ENCODE assay signal across 19 cellular contexts in the genomic region with DNA sequence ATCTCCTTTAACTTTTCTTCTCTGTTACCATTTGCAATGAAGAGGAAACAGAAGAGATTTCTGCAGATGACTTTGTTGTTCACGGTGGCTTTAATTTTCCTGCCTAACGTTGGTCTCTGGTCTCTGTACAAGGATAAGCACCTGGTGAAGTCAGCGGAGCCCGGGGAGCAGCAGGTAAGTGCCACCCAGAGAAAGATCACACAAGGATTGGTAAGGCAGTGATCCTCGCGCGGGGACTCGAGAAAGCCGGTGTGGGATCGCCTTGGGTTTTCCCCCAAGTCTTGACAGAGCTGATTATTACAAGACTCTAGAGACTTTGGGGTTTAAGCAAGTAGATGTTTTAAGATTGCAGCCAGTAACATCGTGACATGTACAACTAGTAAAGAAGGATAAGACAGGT. TPM values are rescaled to one million over a fixed set of nuclear protein-coding genes. Genes with fewer than 3 reads are reported as not detected.
DNase-seq lines count a peak whose midpoint lies in the region; ATAC-seq, FAIRE-seq and TF ChIP-seq lines count a peak whose summit lies in the region.
"Had no signal": no experiment of that assay in that cellular context is flagged by ENCODE, and none has a peak within 500 bp of the region (broad histone marks: within the 10 kb centered on the region; RNA-seq: fewer than 3 reads in every experiment).

No MANE protein-coding gene starts in this region.

- H2AK5ac ChIP-seq in neuronal stem cell (ENCODE audit: low read depth, low read length) = no peak overlapping the region

- no peak for TF ChIP-seq POLR2A in A549 (IDR thresholded peaks at IDR 0.05; ENCODE audit: low read length)

- H2AFZ ChIP-seq in OCI-LY3 (ENCODE audit: low read depth, low read length) = no peak overlapping the region
- H2AFZ ChIP-seq in neuronal stem cell (ENCODE audit: low read length) = peak overlapping the region; percentile 97
- H2AFZ ChIP-seq in osteoblast (ENCODE audit: low read length) = no peak overlapping the region

- 11% methylated on average over 10 of the region's 11 CpGs for WGBS in A549 (ENCODE audit: missing lambda C conversion rate)
- no CpG with 5 or more reads among the region's 11 CpGs for WGBS in neuronal stem cell (ENCODE audit: extremely low coverage in 2 of 2, insufficient read length in 2 of 2, insufficient replicate concordance in 1 of 2), 2 donors

- POLR2A ChIA-PET in A549 (lab: Yijun Ruan, JAX) = no interaction called here

- H2BK15ac ChIP-seq in neuronal stem cell (ENCODE audit: low read length) = no peak overlapping the region

- H2BK5ac ChIP-seq in neuronal stem cell (ENCODE audit: low read length) = no peak overlapping the region

- TF ChIP-seq CTCF in A549 (IDR thresholded peaks at IDR 0.05) (no peak), OCI-LY3 (IDR thresholded peaks at IDR 0.05; ENCODE audit: low read depth, low read length) (no peak), osteoblast (IDR thresholded peaks at IDR 0.05; ENCODE audit: extremely low read depth, low read depth, low read length) (no peak)

- H3K27me3 ChIP-seq in OCI-LY3 (ENCODE audit: low read depth, low read length) (no peaks in the 10 kb centered on the region), iPS-20b (ENCODE audit: insufficient read depth, low read length) (peaks cover 50% of the 10 kb centered on the region), neuronal stem cell (ENCODE audit: control insufficient read depth in 3 of 3, insufficient read depth in 3 of 3, low read depth in 1 of 3, low read length in 3 of 3) (peaks cover 3 to 43% (median 32%) of the 10 kb centered on the region in 3 experiments), osteoblast (ENCODE audit: insufficient read depth, low read length) (no peaks in the 10 kb centered on the region)

- H4K20me1 ChIP-seq in OCI-LY3 (ENCODE audit: insufficient read depth, low read length) = no peaks in the 10 kb centered on the region
- no peaks in the 10 kb centered on the region for H4K20me1 ChIP-seq in osteoblast (ENCODE audit: insufficient read depth, low read length)

- no peak for ATAC-seq in A549
- ATAC-seq in HG03280 (IDR thresholded peaks at IDR 0.05; ENCODE audit: unreplicated experiment) = no peak

- H3K9ac ChIP-seq in OCI-LY3 (ENCODE audit: low read length) = no peak overlapping the region
- no peak overlapping the region for H3K9ac ChIP-seq in iPS-20b (ENCODE audit: low read depth, low read length)
- no peak overlapping the region for H3K9ac ChIP-seq in neuronal stem cell (ENCODE audit: low read depth, low read length, poor library complexity)

- FAIRE-seq in A549 (lab: Jason Lieb, UNC) = no peak
- FAIRE-seq: H54 had no signal

- no peak overlapping the region for H3K23ac ChIP-seq in neuronal stem cell (ENCODE audit: low read depth, low read length, poor library complexity)

- H4K91ac ChIP-seq in neuronal stem cell (ENCODE audit: low read depth, low read length, poor library complexity) = no peak overlapping the region

- H3K36me3 ChIP-seq in OCI-LY3 (replicated peaks; ENCODE audit: low read depth, low read length) (no peaks in the 10 kb centered on the region), iPS-20b (ENCODE audit: insufficient read depth, low read depth, low read length) (no peaks in the 10 kb centered on the region), neuronal stem cell (replicated peaks in 1 of 2; ENCODE audit: control insufficient read depth in 2 of 2, insufficient read depth in 2 of 2, low read length in 2 of 2) (no peaks in the 10 kb centered on the region), osteoblast (ENCODE audit: insufficient read depth, low read length) (no peaks in the 10 kb centered on the region)

- no peak overlapping the region for H4K8ac ChIP-seq in neuronal stem cell (ENCODE audit: low read depth, low read length)

- no peak overlapping the region for H3K4me3 ChIP-seq in A549
- H3K4me3 ChIP-seq in OCI-LY3 (ENCODE audit: low read length) = no peak overlapping the region
- peak overlapping the region; percentile 76; the same call in 1 of the 2 replicates for H3K4me3 ChIP-seq in iPS-20b (ENCODE audit: low read length)
- no peak overlapping the region for H3K4me3 ChIP-seq in neuronal stem cell (ENCODE audit: low read length in 2 of 2)
- no peak overlapping the region for H3K4me3 ChIP-seq in osteoblast (ENCODE audit: insufficient read depth, low read length)

- TF ChIP-seq RAD21 in A549 (conservative IDR thresholded peaks at IDR 0.05 in 1 of 2, IDR thresholded peaks at IDR 0.05 in 1 of 2) = no peak

- no peak overlapping the region for H2BK12ac ChIP-seq in neuronal stem cell (ENCODE audit: low read length)

- no peak overlapping the region for H3K4ac ChIP-seq in neuronal stem cell (ENCODE audit: low read length)

- CTCF ChIA-PET in A549 (lab: Yijun Ruan, JAX) = no interaction called here

- H2BK120ac ChIP-seq in neuronal stem cell (ENCODE audit: low read depth, low read length) = no peak overlapping the region

- no peak for DNase-seq in A549 (ENCODE audit: low read depth in 1 of 2, low spot score in 1 of 2)
- no peak for DNase-seq in neuronal stem cell (ENCODE audit: low spot score)
- no peak for DNase-seq in germinal center (ENCODE audit: low spot score)
- DNase-seq in NCI-H345 treated with DMSO at 0.1 percent for 48 hours (lab: John Stamatoyannopoulos, UW; ENCODE audit: unreplicated experiment) = no peak
- DNase-seq in osteoblast (ENCODE audit: insufficient read length, low spot score, missing footprints) = no peak
- DNase-seq: AML-193; Calu3; CD4-positive, CD25-positive, alpha-beta regulatory T cell; DND-41; GF-D8; Kasumi-1; NCI-H1105 treated with DMSO at 0.1 percent for 48 hours; NCI-H2029 treated with DMSO at 0.1 percent for 48 hours; NCI-H524 treated with DMSO at 0.1 percent for 48 hours; OCI-M1 had no signal

- H3K79me2 ChIP-seq in OCI-LY3 (ENCODE audit: low read length) = no peaks in the 10 kb centered on the region
- H3K79me2 ChIP-seq in osteoblast (ENCODE audit: insufficient read depth, low read length) = no peaks in the 10 kb centered on the region

- H3K9me3 ChIP-seq in A549 (peaks cover 2% of the 10 kb centered on the region; the same call in 1 of the 3 replicates), OCI-LY3 (ENCODE audit: insufficient read depth, low read length) (no peaks in the 10 kb centered on the region), iPS-20b (ENCODE audit: insufficient read depth, low read depth, low read length) (no peaks in the 10 kb centered on the region), neuronal stem cell (replicated peaks in 1 of 2; ENCODE audit: control insufficient read depth in 2 of 2, insufficient read depth in 1 of 2, low read depth in 1 of 2, low read length in 2 of 2) (no peaks in the 10 kb centered on the region), osteoblast (ENCODE audit: low read depth, low read length) (no peaks in the 10 kb centered on the region)

- H3K79me1 ChIP-seq in neuronal stem cell (ENCODE audit: low read depth, low read length) = no peaks in the 10 kb centered on the region

- H3K27ac ChIP-seq in A549 = no peak overlapping the region
- no peak overlapping the region for H3K27ac ChIP-seq in OCI-LY3 (ENCODE audit: low read length)
- no peak overlapping the region for H3K27ac ChIP-seq in iPS-20b (ENCODE audit: low read length)
- H3K27ac ChIP-seq in neuronal stem cell (replicated peaks; ENCODE audit: low read length) = no peak overlapping the region
- H3K27ac ChIP-seq in osteoblast (ENCODE audit: low read depth, low read length) = no peak overlapping the region

- peaks cover 9% of the 10 kb centered on the region; the same call in 1 of the 3 replicates for H3K4me1 ChIP-seq in A549
- H3K4me1 ChIP-seq in OCI-LY3 (ENCODE audit: low read length) = peaks cover 13% of the 10 kb centered on the region
- peaks cover 4% of the 10 kb centered on the region; the same call in 1 of the 2 replicates for H3K4me1 ChIP-seq in iPS-20b (ENCODE audit: insufficient read depth, low read length)
- peaks cover 3 to 9% of the 10 kb centered on the region in 2 donors for H3K4me1 ChIP-seq in neuronal stem cell (ENCODE audit: control insufficient read depth in 2 of 2, insufficient read depth in 1 of 2, low read depth in 1 of 2, low read length in 2 of 2)
- H3K4me1 ChIP-seq in osteoblast (ENCODE audit: insufficient read depth, low read length) = no peaks in the 10 kb centered on the region

- H3K14ac ChIP-seq in neuronal stem cell (ENCODE audit: low read length) = no peak overlapping the region

- H3K18ac ChIP-seq in neuronal stem cell (ENCODE audit: low read length) = no peak overlapping the region

- peak overlapping the region; percentile 94; the same call in 2 of the 3 replicates for H3K4me2 ChIP-seq in A549
- H3K4me2 ChIP-seq in OCI-LY3 (ENCODE audit: low read length) = peak overlapping the region; percentile 11; the same call in 1 of the 2 replicates
- no peak overlapping the region for H3K4me2 ChIP-seq in neuronal stem cell (ENCODE audit: insufficient read depth, low read length, poor library complexity, severe bottlenecking)
- H3K4me2 ChIP-seq in osteoblast (ENCODE audit: insufficient read depth, low read length) = no peak overlapping the region

- TF ChIP-seq EP300 in A549 (IDR thresholded peaks at IDR 0.05) = no peak

TF ChIP-seq in A549, 52 proteins besides CTCF, POLR2A, EP300 and RAD21:
- TF ChIP-seq SMC3 (IDR thresholded peaks at IDR 0.05) (no peak), NPAS2 (CRISPR knock-in tag; IDR thresholded peaks at IDR 0.05; ENCODE audit: borderline replicate concordance) (no peak)

RNA-seq across cellular contexts. Expression of a gene that starts 1.3 kb away (rescaled TPM):
- polyA plus RNA-seq in A549 (2011; rRNA removed) = 0.38 and 0.49 TPM in 2 replicates
- polyA plus RNA-seq in A549 (2012; cell fraction: cytosol; rRNA removed) = 0.01 and 0.04 TPM in 2 replicates
- polyA plus RNA-seq in A549 (2012; cell fraction: nucleus; rRNA removed) = 0.07 TPM in 1 of 2 replicates, not detected in the other
- polyA plus RNA-seq in A549 (2017; fragmentation: RNase III; extraction: RNeasy Plus Mini Kit Qiagen cat#74134 plus additional on column Dnase treatment) = 0.06 to 0.13 TPM (median 0.08 TPM) in 3 replicates
- 0.25 and 0.49 TPM in 2 replicates for polyA minus RNA-seq in A549 (2011; rRNA and poly(A)+ RNA removed)
- polyA plus RNA-seq in neuronal stem cell (2013, experiment 1 of 2) = 0.04 TPM
- polyA plus RNA-seq in neuronal stem cell (2013, experiment 2 of 2) = 0.04 TPM
- under 0.01 TPM in 1 of 2 replicates, not detected in the other for total RNA-seq in osteoblast
- total RNA-seq: Calu3; CD4-positive, CD25-positive, alpha-beta regulatory T cell had no signal
- polyA plus RNA-seq: CD4-positive, CD25-positive, alpha-beta regulatory T cell had no signal

Comparison
In these comparisons a context has a peak if more than half of its experiments do, and no peak if none do; other contexts are left out.
1. H3K4me2 ChIP-seq: peak in A549 (single experiment) and OCI-LY3 (single experiment); none in neuronal stem cell (single experiment) and osteoblast (single experiment).